ENCODE assay signal across 23 cellular contexts in genomic region chr9:25350011-25350410, GRCh38.
A peak's percentile ranks its signal among the peaks of the same experiment; 100 is the strongest.
DNase-seq lines count a peak whose midpoint lies in the region; TF ChIP-seq lines count a peak whose summit lies in the region.
"Had no signal": no experiment of that assay in that cellular context is flagged by ENCODE, and none has a peak within 500 bp of the region (broad histone marks: within the 10 kb centered on the region; RNA-seq: fewer than 3 reads in every experiment).

No MANE protein-coding gene starts in this region.

- no peak for TF ChIP-seq POLR2A in NB4 (IDR thresholded peaks at IDR 0.05; ENCODE audit: extremely low read depth, insufficient read length)

- TF ChIP-seq CTCF in NB4 (IDR thresholded peaks at IDR 0.05; ENCODE audit: low read depth, low read length), result no peak
- TF ChIP-seq CTCF in VCaP (conservative IDR thresholded peaks at IDR 0.05), result peak; percentile 61
- no peak for TF ChIP-seq CTCF in GM20000 (IDR thresholded peaks at IDR 0.05; ENCODE audit: extremely low read depth, missing control alignments)

- no peak overlapping the region for H3K4me3 ChIP-seq in NB4 (ENCODE audit: low read depth, low read length)
- H3K4me3 ChIP-seq: MG63, psoas muscle had no signal

- H3K27ac ChIP-seq in VCaP, result no peak overlapping the region
- H3K27ac ChIP-seq: psoas muscle had no signal

- peak; percentile 36 for DNase-seq in DMS 273 (lab: John Stamatoyannopoulos, UW; ENCODE audit: unreplicated experiment)
- DNase-seq in DMS 273 treated with DMSO at 0.1 percent for 48 hours (lab: John Stamatoyannopoulos, UW), result no peak
- peak; percentile 0 for DNase-seq in EL
- peak; percentile 0 for DNase-seq in NB4 (ENCODE audit: low read depth)
- no peak for DNase-seq in glomerular visceral epithelial cell (ENCODE audit: extremely low spot score)
- no peak for DNase-seq in GM20000 (ENCODE audit: low spot score)
- no peak for DNase-seq in superior temporal gyrus (ENCODE audit: extremely low spot score)
- DNase-seq: 8988T; activated CD4-positive, alpha-beta T cell treated with anti-CD3 and anti-CD28 coated beads for 48 hours; activated CD8-positive, alpha-beta memory T cell treated with anti-CD3 and anti-CD28 coated beads, Interleukin-2, amount 50 U/mL, for 4 hours; activated gamma-delta T cell treated with Interleukin-2 at 50 U/mL for 16 hours; anterior cingulate cortex; C1 segment of cervical spinal cord; cerebellar nuclear complex; H7; hypothalamus; kidney; mesendoderm; MG63; NCI-H2227 treated with DMSO at 0.1 percent for 48 hours; psoas muscle; stimulated activated CD4-positive, alpha-beta T cell treated with anti-CD3 and anti-CD28 coated beads, Interleukin-12 subunit alpha, Interleukin-12 subunit beta, amount 100 ng/mL, for 4 hours had no signal

Comparison
In these comparisons a context has a peak if more than half of its experiments do, and no peak if none do; other contexts are left out.
1. DNase-seq: peak in DMS 273 (single experiment), EL (single experiment) and NB4 (single experiment); none in DMS 273 treated with DMSO at 0.1 percent for 48 hours (single experiment), glomerular visceral epithelial cell (single experiment), GM20000 (single experiment) and superior temporal gyrus (single experiment).